In the genomic region with DNA sequence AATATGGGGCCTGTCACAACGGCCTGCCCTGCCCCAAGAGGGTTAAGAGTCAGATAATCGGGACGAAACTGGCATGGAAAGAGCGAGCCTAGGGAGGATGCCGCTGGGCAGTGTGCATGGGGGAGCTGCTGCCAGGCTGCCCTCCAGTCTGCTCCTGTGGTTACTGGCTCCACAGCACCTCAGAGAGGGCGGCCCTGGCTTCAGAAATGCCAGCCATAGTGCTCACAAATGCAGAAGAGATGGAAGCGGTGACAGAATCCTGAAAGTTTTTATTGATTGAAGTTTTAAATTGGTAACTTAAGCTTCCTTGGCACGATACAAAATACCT, we compare ENCODE assay signal across 20 cellular contexts.
"Had no signal": no experiment of that assay in that cellular context is flagged by ENCODE, and none has a peak within 500 bp of the region (broad histone marks: within the 10 kb centered on the region; RNA-seq: fewer than 3 reads in every experiment).

No MANE protein-coding gene starts in this region.

- H3K4me3 Mint-ChIP-seq: activated CD4-positive, alpha-beta memory T cell treated with anti-CD3 and anti-CD28 coated beads for 36 hours; mesothelial cell of epicardium; stimulated activated naive B cell treated with anti-CD40 and anti-IgM and Interleukin-4, amounts not matched to agents 10 μg/mL and 1 μg/mL and 100 μg/mL, for 72 hours; T-helper 17 cell had no signal

- H3K9me3 ChIP-seq: gastrocnemius medialis, heart right ventricle, psoas muscle, right lobe of liver had no signal

- FAIRE-seq: astrocyte, keratinocyte, TTC549 had no signal

- H3K4me1 ChIP-seq: gastrocnemius medialis, psoas muscle, right lobe of liver had no signal

- H3K9me3 Mint-ChIP-seq: activated CD4-positive, alpha-beta memory T cell treated with anti-CD3 and anti-CD28 coated beads for 36 hours; mesothelial cell of epicardium; stimulated activated naive B cell treated with anti-CD40 and anti-IgM and Interleukin-4, amounts not matched to agents 10 μg/mL and 1 μg/mL and 100 μg/mL, for 72 hours had no signal

- ATAC-seq: gastrocnemius medialis; heart right ventricle; stimulated activated naive B cell treated with anti-CD40 and anti-IgM and Interleukin-4, amounts not matched to agents 10 μg/mL and 1 μg/mL and 100 μg/mL, for 72 hours; T-helper 17 cell had no signal

- H3K27me3 Mint-ChIP-seq: activated CD4-positive, alpha-beta memory T cell treated with anti-CD3 and anti-CD28 coated beads for 36 hours; stimulated activated naive B cell treated with anti-CD40 and anti-IgM and Interleukin-4, amounts not matched to agents 10 μg/mL and 1 μg/mL and 100 μg/mL, for 72 hours; T-helper 17 cell had no signal

- H3K27ac Mint-ChIP-seq: activated CD4-positive, alpha-beta memory T cell treated with anti-CD3 and anti-CD28 coated beads for 36 hours; mesothelial cell of epicardium; T-helper 17 cell had no signal

- H3K27me3 ChIP-seq: cardiac muscle cell, gastrocnemius medialis, heart right ventricle, right lobe of liver had no signal

- H3K27ac ChIP-seq: cardiac muscle cell, epithelial cell of prostate, gastrocnemius medialis, heart right ventricle, psoas muscle, right lobe of liver had no signal

- DNase-seq: activated CD4-positive, alpha-beta memory T cell treated with anti-CD3 and anti-CD28 coated beads for 36 hours; activated gamma-delta T cell treated with Interleukin-2 at 50 U/mL for 16 hours; activated T-cell treated with anti-CD3 and anti-CD28 coated beads, Interleukin-2, amount 50 U/mL, for 48 hours; cortex of kidney; effector CD8-positive, alpha-beta T cell; gastrocnemius medialis; heart right ventricle; nucleus accumbens; psoas muscle; right lobe of liver; stimulated activated CD4-positive, alpha-beta T cell treated with anti-CD3 and anti-CD28 coated beads, Interleukin-1b, Interleukin-23, amount 100 ng/mL, for 48 hours; stimulated activated naive B cell treated with anti-CD40 and anti-IgM and Interleukin-4, amounts not matched to agents 10 μg/mL and 1 μg/mL and 100 μg/mL, for 72 hours; substantia nigra; T-helper 17 cell had no signal

- H3K4me3 ChIP-seq: cardiac muscle cell, gastrocnemius medialis, heart right ventricle, psoas muscle, right lobe of liver had no signal
